In genomic region chr3:38916706-38917105, GRCh38 we compare ENCODE assay signal across 27 cellular contexts.
DNase-seq lines count a peak whose midpoint lies in the region; ATAC-seq, FAIRE-seq and TF ChIP-seq lines count a peak whose summit lies in the region.
"Had no signal": no experiment of that assay in that cellular context is flagged by ENCODE, and none has a peak within 500 bp of the region (broad histone marks: within the 10 kb centered on the region; RNA-seq: fewer than 3 reads in every experiment).

No MANE protein-coding gene starts in this region.

- WGBS in H9 (ENCODE audit: extremely low coverage, insufficient read length, low lambda C conversion rate) = no CpG with 5 or more reads among the region's 1 CpG
- WGBS in right cardiac atrium = 81% methylated on average over 1 of the region's 1 CpG
- 91 to 95% methylated on average over 1 of the region's 1 CpG for WGBS in sigmoid colon, 2 donors

- no peak overlapping the region for H3K23ac ChIP-seq in H9 (ENCODE audit: insufficient read length, low read depth, low read length)

- H4K8ac ChIP-seq in H9 (replicated peaks; ENCODE audit: insufficient read length, low read depth, low read length) = peak overlapping the region; percentile 32

- CTCF ChIA-PET in AG04449 (lab: Yijun Ruan, JAX) = no interaction called here

- H3K56ac ChIP-seq in H9 (ENCODE audit: insufficient read length, low read depth, low read length) = no peak overlapping the region

- no peaks in the 10 kb centered on the region for H3K79me1 ChIP-seq in H9 (ENCODE audit: insufficient read depth, low read depth, low read length, poor library complexity, severe bottlenecking)

- intact Hi-C loops in right cardiac atrium (cut with DNase I) = no loop called here
- intact Hi-C loops in sigmoid colon (cut with DNase I) = no loop called here

- H3K4me1 ChIP-seq in H9 (ENCODE audit: insufficient read depth, low read length) = no peaks in the 10 kb centered on the region
- no peaks in the 10 kb centered on the region for H3K4me1 ChIP-seq in keratinocyte (ENCODE audit: control insufficient read depth, extremely low read depth, insufficient read depth, low read length)
- H3K4me1 ChIP-seq in right cardiac atrium (ENCODE audit: control insufficient read depth, insufficient read depth, low read length) = no peaks in the 10 kb centered on the region
- no peaks in the 10 kb centered on the region for H3K4me1 ChIP-seq in sigmoid colon
- H3K4me1 ChIP-seq: HAP-1, thyroid gland had no signal

- H3K9me1 ChIP-seq in keratinocyte (ENCODE audit: control insufficient read depth, extremely low read depth, insufficient read depth, low read length) = no peaks in the 10 kb centered on the region

- no peak overlapping the region for H2BK5ac ChIP-seq in H9 (ENCODE audit: insufficient read length, low read length)

- no peak overlapping the region for H2BK12ac ChIP-seq in H9 (ENCODE audit: insufficient read length, low read depth, low read length)

- H3K27ac ChIP-seq in H9 (ENCODE audit: insufficient read length, low read depth, low read length) (no peak overlapping the region), keratinocyte (ENCODE audit: control insufficient read depth, insufficient read depth, low read length) (no peak overlapping the region), right cardiac atrium (ENCODE audit: low read length) (no peak overlapping the region), sigmoid colon (no peak overlapping the region)
- H3K27ac ChIP-seq: BLaER1 treated with 17β-estradiol and CSF1 and Interleukin-3, amounts not matched to agents 10 nM and 100 nM; thyroid gland had no signal

- H2BK20ac ChIP-seq in H9 (ENCODE audit: low read depth, low read length, poor library complexity, severe bottlenecking) = no peak overlapping the region

- no peak overlapping the region for H2BK15ac ChIP-seq in H9 (ENCODE audit: low read depth, low read length)

- no peak overlapping the region for H4K5ac ChIP-seq in H9 (ENCODE audit: insufficient read length, low read depth, low read length)

- no peaks in the 10 kb centered on the region for H3K9me3 ChIP-seq in H9 (ENCODE audit: control insufficient read depth, low read depth, low read length)
- no peaks in the 10 kb centered on the region for H3K9me3 ChIP-seq in keratinocyte (ENCODE audit: control insufficient read depth, low read depth, low read length)
- no peaks in the 10 kb centered on the region for H3K9me3 ChIP-seq in right cardiac atrium (ENCODE audit: control insufficient read depth, low read length)
- peaks cover 0 to 3% (median 0%) of the 10 kb centered on the region in 4 donors for H3K9me3 ChIP-seq in sigmoid colon
- H3K9me3 ChIP-seq: HAP-1, thyroid gland had no signal

- no peaks in the 10 kb centered on the region for H3K79me2 ChIP-seq in H9 (ENCODE audit: insufficient read depth, low read length)
- H3K79me2 ChIP-seq in keratinocyte (ENCODE audit: control insufficient read depth, insufficient read depth, low read length) = no peaks in the 10 kb centered on the region

- TF ChIP-seq CTCF in AG04449 (IDR thresholded peaks at IDR 0.05; ENCODE audit: insufficient read depth, low read length, missing control alignments) (no peak), H9 (conservative IDR thresholded peaks at IDR 0.05) (no peak), keratinocyte (optimal IDR thresholded peaks at IDR 0.05 in 1 of 3, IDR thresholded peaks at IDR 0.05 in 1 of 3, conservative IDR thresholded peaks at IDR 0.05 in 1 of 3; ENCODE audit: extremely low read depth in 1 of 3, insufficient read depth in 2 of 3, low read length in 3 of 3) (no peak), sigmoid colon (IDR thresholded peaks at IDR 0.05) (no peak)

- no peak overlapping the region for H3K14ac ChIP-seq in H9 (ENCODE audit: insufficient read depth, low read length)

- no peak overlapping the region for H2AFZ ChIP-seq in H9 (ENCODE audit: low read length)
- H2AFZ ChIP-seq in keratinocyte (ENCODE audit: control insufficient read depth, low read length) = no peak overlapping the region

- DNase-seq in AG04449 (ENCODE audit: low read depth, low spot score) (peak; percentile 37), H9 (no peak), amniotic epithelial cell (ENCODE audit: low read depth) (peak; percentile 31), keratinocyte (ENCODE audit: low read depth, low spot score) (peak; percentile 15), right cardiac atrium (no peak), KG1 (lab: John Stamatoyannopoulos, UW) (no peak), sigmoid colon (no peak), medulla oblongata (ENCODE audit: extremely low spot score) (no peak)
- DNase-seq: 8988T; activated CD8-positive, alpha-beta memory T cell treated with anti-CD3 and anti-CD28 coated beads for 24 hours; activated naive CD4-positive, alpha-beta T cell treated with Interleukin-2 at 50 U/mL for 16 hours; activated T-cell treated with anti-CD3 and anti-CD28 coated beads, Interleukin-2, amount 50 U/mL, for 24 hours; anterior cingulate cortex; cerebellar nuclear complex; effector CD4-positive, alpha-beta T cell; left cardiac atrium; mesendoderm; naive thymus-derived CD4-positive, alpha-beta T cell; NCI-H1694 treated with DMSO at 0.1 percent for 48 hours; NCI-H2171 treated with DMSO at 0.1 percent for 48 hours; SW 1271; thyroid gland had no signal

- no peak for FAIRE-seq in keratinocyte (lab: Jason Lieb, UNC)
- FAIRE-seq: K562 had no signal

- peaks cover 8% of the 10 kb centered on the region; the same call in 1 of the 2 replicates for H3K27me3 Mint-ChIP-seq in H9 (ENCODE audit: low read depth)

- H3K9ac ChIP-seq in H9 (ENCODE audit: extremely low read depth, insufficient read length, low read length) = no peak overlapping the region
- no peak overlapping the region for H3K9ac ChIP-seq in keratinocyte (ENCODE audit: control insufficient read depth, extremely low read depth, insufficient read depth, low read length)
- H3K9ac ChIP-seq: BLaER1 treated with 17β-estradiol and CSF1 and Interleukin-3, amounts not matched to agents 10 nM and 100 nM had no signal

- H3K4ac ChIP-seq in H9 (ENCODE audit: low read depth, low read length) = no peak overlapping the region

- POLR2A ChIA-PET in AG04449 (lab: Yijun Ruan, JAX) = no interaction called here

- H3T11ph ChIP-seq in H9 (ENCODE audit: low read length) = no peak overlapping the region

- ATAC-seq in right cardiac atrium = no peak
- ATAC-seq: K562; left cardiac atrium; naive thymus-derived CD4-positive, alpha-beta T cell; Right ventricle myocardium inferior had no signal

- dilution Hi-C loops in keratinocyte (cut with MboI; ENCODE audit: extremely low pct_ligation_motif_present, low sequenced_read_pairs) = no loop called here

- peaks cover 0 to 3% of the 10 kb centered on the region in 2 experiments; a peak in 3 of 5 replicates for H3K9me3 Mint-ChIP-seq in H9
- H3K9me3 Mint-ChIP-seq: activated T-cell treated with anti-CD3 and anti-CD28 coated beads, Interleukin-2, amount 50 U/mL, for 24 hours; naive thymus-derived CD4-positive, alpha-beta T cell; stimulated activated naive CD8-positive, alpha-beta T cell treated with anti-CD3 and anti-CD28 coated beads, Interleukin-15, Interleukin-2, amounts not matched to agents 100 ng/mL and 50 ng/mL, for 24 hours had no signal

- H3K18ac ChIP-seq in H9 (ENCODE audit: insufficient read length, low read depth, low read length) = no peak overlapping the region

- H3K36me3 ChIP-seq in keratinocyte (ENCODE audit: control insufficient read depth in 2 of 2, extremely low read depth in 1 of 2, insufficient read depth in 2 of 2, low read length in 2 of 2) (no peaks in the 10 kb centered on the region), sigmoid colon (no peaks in the 10 kb centered on the region)
- H3K36me3 ChIP-seq: BLaER1 treated with 17β-estradiol and CSF1 and Interleukin-3, amounts not matched to agents 10 nM and 100 nM; HAP-1; thyroid gland had no signal

- H3K4me3 ChIP-seq in AG04449 (ENCODE audit: low read depth, low read length) (no peak overlapping the region), keratinocyte (ENCODE audit: control insufficient read depth in 2 of 3, extremely low read depth in 1 of 3, insufficient read depth in 2 of 3, low read depth in 1 of 3, low read length in 3 of 3) (no peak overlapping the region), right cardiac atrium (ENCODE audit: low read length) (no peak overlapping the region), sigmoid colon (no peak overlapping the region)
- H3K4me3 ChIP-seq: BLaER1 treated with 17β-estradiol and CSF1 and Interleukin-3, amounts not matched to agents 10 nM and 100 nM; HAP-1; K562; thyroid gland had no signal

- H2BK120ac ChIP-seq in H9 (ENCODE audit: low read depth, low read length, poor library complexity, severe bottlenecking) = no peak overlapping the region

- TF ChIP-seq POLR2A in sigmoid colon (IDR thresholded peaks at IDR 0.05) = no peak

- H3K27ac Mint-ChIP-seq in H9 = no peak overlapping the region
- H3K27ac Mint-ChIP-seq: activated T-cell treated with anti-CD3 and anti-CD28 coated beads, Interleukin-2, amount 50 U/mL, for 24 hours; naive thymus-derived CD4-positive, alpha-beta T cell; stimulated activated naive CD8-positive, alpha-beta T cell treated with anti-CD3 and anti-CD28 coated beads, Interleukin-15, Interleukin-2, amounts not matched to agents 100 ng/mL and 50 ng/mL, for 24 hours had no signal

- H2AK5ac ChIP-seq in H9 (ENCODE audit: insufficient read length, low read length) = no peak overlapping the region

- no peak for TF ChIP-seq EP300 in sigmoid colon (IDR thresholded peaks at IDR 0.05)

- H3K4me1 Mint-ChIP-seq in H9 = no peaks in the 10 kb centered on the region
- H3K4me1 Mint-ChIP-seq: naive thymus-derived CD4-positive, alpha-beta T cell had no signal

- no peaks in the 10 kb centered on the region for H4K20me1 ChIP-seq in H9 (ENCODE audit: control insufficient read depth, insufficient read depth, insufficient read length)
- H4K20me1 ChIP-seq in keratinocyte (ENCODE audit: control insufficient read depth, extremely low read depth, insufficient read depth, low read length) = no peaks in the 10 kb centered on the region
- H4K20me1 ChIP-seq: BLaER1 treated with 17β-estradiol and CSF1 and Interleukin-3, amounts not matched to agents 10 nM and 100 nM had no signal

- H3K36me3 Mint-ChIP-seq in H9 (ENCODE audit: insufficient read depth in 1 of 3, low read depth in 3 of 3) = no peaks in the 10 kb centered on the region; a peak in 1 of 7 replicates
- H3K36me3 Mint-ChIP-seq: naive thymus-derived CD4-positive, alpha-beta T cell had no signal

- H3K4me2 ChIP-seq in H9 (ENCODE audit: insufficient read depth, insufficient read length, low read length) (no peak overlapping the region), keratinocyte (ENCODE audit: control insufficient read depth, extremely low read depth, insufficient read depth, low read depth, low read length) (no peak overlapping the region)
- H3K4me2 ChIP-seq: BLaER1 treated with 17β-estradiol and CSF1 and Interleukin-3, amounts not matched to agents 10 nM and 100 nM had no signal

- no peaks in the 10 kb centered on the region for H3K27me3 ChIP-seq in H9 (ENCODE audit: insufficient read depth, low read length)
- H3K27me3 ChIP-seq in keratinocyte (ENCODE audit: control insufficient read depth, extremely low read depth, insufficient read depth, low read length) = peaks cover 3% of the 10 kb centered on the region
- H3K27me3 ChIP-seq in right cardiac atrium (ENCODE audit: control insufficient read depth, insufficient read depth) = no peaks in the 10 kb centered on the region
- no peaks in the 10 kb centered on the region for H3K27me3 ChIP-seq in sigmoid colon
- H3K27me3 ChIP-seq: BLaER1 treated with 17β-estradiol and CSF1 and Interleukin-3, amounts not matched to agents 10 nM and 100 nM; thyroid gland had no signal

- no peaks in the 10 kb centered on the region for H3K23me2 ChIP-seq in H9 (ENCODE audit: insufficient read length, low read depth, low read length, poor library complexity, severe bottlenecking)

- H3K4me3 Mint-ChIP-seq in H9 = no peak overlapping the region
- H3K4me3 Mint-ChIP-seq: activated T-cell treated with anti-CD3 and anti-CD28 coated beads, Interleukin-2, amount 50 U/mL, for 24 hours; naive thymus-derived CD4-positive, alpha-beta T cell; stimulated activated naive CD8-positive, alpha-beta T cell treated with anti-CD3 and anti-CD28 coated beads, Interleukin-15, Interleukin-2, amounts not matched to agents 100 ng/mL and 50 ng/mL, for 24 hours had no signal

- H4K91ac ChIP-seq in H9 (ENCODE audit: insufficient read length, low read depth, low read length) = no peak overlapping the region

Comparison
In these comparisons a context has a peak if more than half of its experiments do, and no peak if none do; other contexts are left out.
1. DNase-seq: peak in AG04449 (single experiment), amniotic epithelial cell (single experiment) and keratinocyte (single experiment); none in H9 (single experiment), right cardiac atrium (0 of 3), KG1 (single experiment), sigmoid colon (single experiment) and medulla oblongata (single experiment).